In the genomic region with DNA sequence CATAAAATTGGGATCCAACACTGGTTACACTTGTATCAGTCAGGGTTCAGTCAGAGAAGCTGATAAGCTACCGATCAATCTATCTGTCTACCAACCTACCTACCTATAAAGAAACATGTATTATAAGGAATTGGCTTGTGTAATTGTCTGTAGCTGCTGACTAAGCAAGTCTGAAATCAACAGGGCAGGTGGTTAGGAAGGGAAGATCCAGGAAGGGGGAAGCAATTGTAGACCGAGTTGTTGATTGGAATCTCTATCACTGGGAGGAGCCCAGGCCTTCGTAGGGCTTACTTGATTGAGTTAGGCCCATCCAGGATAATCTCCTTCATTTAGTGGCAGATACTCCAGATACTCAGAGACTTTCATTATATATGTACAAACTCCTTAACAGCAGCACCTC, we compare ENCODE assay signal across 21 cellular contexts.
DNase-seq lines count a peak whose midpoint lies in the region; ATAC-seq, FAIRE-seq and TF ChIP-seq lines count a peak whose summit lies in the region.
"Had no signal": no experiment of that assay in that cellular context is flagged by ENCODE, and none has a peak within 500 bp of the region (broad histone marks: within the 10 kb centered on the region; RNA-seq: fewer than 3 reads in every experiment).

No MANE protein-coding gene starts in this region.

- no peak overlapping the region for H2BK12ac ChIP-seq in H1 (ENCODE audit: low read depth, low read length)

- no peaks in the 10 kb centered on the region for H3K79me2 ChIP-seq in H1 (ENCODE audit: control insufficient read depth in 1 of 2, insufficient read depth in 2 of 2, low read length in 2 of 2)
- H3K79me2 ChIP-seq in neural progenitor cell (ENCODE audit: low read depth): no peaks in the 10 kb centered on the region

- ATAC-seq in WTC11 (peak; percentile 59), GM19395 (IDR thresholded peaks at IDR 0.05; ENCODE audit: unreplicated experiment) (no peak), GM19324 (IDR thresholded peaks at IDR 0.05; ENCODE audit: low FRiP score, unreplicated experiment) (no peak)
- ATAC-seq: GM12878, HCT116 had no signal

- no peaks in the 10 kb centered on the region; the same call in 1 of the 2 replicates for H3K23me2 ChIP-seq in H1 (ENCODE audit: low read depth, low read length)

- H3K4me3 Mint-ChIP-seq in WTC11 (no peak overlapping the region), neural progenitor cell (no peak overlapping the region)
- H3K4me3 Mint-ChIP-seq: CD14-positive monocyte; CD4-positive, alpha-beta T cell; CD8-positive, alpha-beta memory T cell; H9 had no signal

- H2BK5ac ChIP-seq in H1 (ENCODE audit: low read depth, low read length): no peak overlapping the region

- H3K36me3 ChIP-seq in H1 (ENCODE audit: control insufficient read depth in 2 of 4, insufficient read depth in 4 of 4, low read length in 3 of 4) (no peaks in the 10 kb centered on the region), neural progenitor cell (no peaks in the 10 kb centered on the region)
- H3K36me3 ChIP-seq: BE2C; BLaER1 treated with 17β-estradiol and CSF1 and Interleukin-3, amounts not matched to agents 10 nM and 100 nM had no signal

- H3K79me1 ChIP-seq in H1 (ENCODE audit: low read depth, low read length): no peaks in the 10 kb centered on the region

- H3K36me3 Mint-ChIP-seq in WTC11: no peaks in the 10 kb centered on the region
- H3K36me3 Mint-ChIP-seq in neural progenitor cell: no peaks in the 10 kb centered on the region
- H3K36me3 Mint-ChIP-seq: CD14-positive monocyte; CD8-positive, alpha-beta memory T cell had no signal

- TF ChIP-seq EP300 in H1 (IDR thresholded peaks at IDR 0.05; ENCODE audit: borderline replicate concordance in 1 of 2, low read depth in 2 of 2, low read length in 2 of 2): no peak

- no peak overlapping the region for H3K23ac ChIP-seq in H1 (ENCODE audit: insufficient read length)

- H2AFZ ChIP-seq in H1 (ENCODE audit: low read length) (peak overlapping the region; percentile 36; the same call in 1 of the 2 replicates), neural progenitor cell (replicated peaks) (peak overlapping the region; percentile 23)

- H2BK20ac ChIP-seq in H1 (ENCODE audit: low read length): no peak overlapping the region

- H3F3A ChIP-seq in neural progenitor cell (ENCODE audit: low read depth): no peaks in the 10 kb centered on the region

- H3K4me1 Mint-ChIP-seq in WTC11 (0 out of 2 replicates have a peak, but pooled peaks cover 2% of the 10 kb centered on the region), neural progenitor cell (no peaks in the 10 kb centered on the region)
- H3K4me1 Mint-ChIP-seq: CD8-positive, alpha-beta memory T cell had no signal

- POLR2A ChIA-PET in WTC11 (lab: Charles Lee): no interaction called here
- POLR2A ChIA-PET in H1 (lab: Charles Lee; ENCODE audit: partially characterized antibody): no interaction called here

- no peak overlapping the region for H2BK15ac ChIP-seq in H1 (ENCODE audit: low read length)

- no peak overlapping the region for H4K91ac ChIP-seq in H1 (replicated peaks; ENCODE audit: insufficient read length, low read length)

- TF ChIP-seq POLR2A in H1 (IDR thresholded peaks at IDR 0.05; ENCODE audit: control extremely low read depth in 1 of 2, low read depth in 2 of 2, low read length in 2 of 2): no peak

- H3K27me3 Mint-ChIP-seq in WTC11 (ENCODE audit: low read depth) (no peaks in the 10 kb centered on the region), neural progenitor cell (ENCODE audit: insufficient read depth, low read depth) (no peaks in the 10 kb centered on the region)
- H3K27me3 Mint-ChIP-seq: CD4-positive, alpha-beta T cell had no signal

- H4K20me1 ChIP-seq in H1 (replicated peaks in 1 of 2; ENCODE audit: control insufficient read depth in 1 of 2, insufficient read depth in 2 of 2, low read length in 2 of 2) (no peaks in the 10 kb centered on the region), neural progenitor cell (ENCODE audit: low read depth) (no peaks in the 10 kb centered on the region)
- H4K20me1 ChIP-seq: BLaER1 treated with 17β-estradiol and CSF1 and Interleukin-3, amounts not matched to agents 10 nM and 100 nM had no signal

- peaks cover 3% of the 10 kb centered on the region; the same call in 1 of the 2 replicates for H3K9me3 Mint-ChIP-seq in WTC11
- no peaks in the 10 kb centered on the region for H3K9me3 Mint-ChIP-seq in neural progenitor cell
- H3K9me3 Mint-ChIP-seq: CD4-positive, alpha-beta T cell; H9 had no signal

- no peak overlapping the region for H3K4ac ChIP-seq in H1 (replicated peaks; ENCODE audit: insufficient read length, low read depth, low read length)

- H3K4me3 ChIP-seq in H1 (ENCODE audit: extremely low read depth in 1 of 4, insufficient read depth in 2 of 4, low read depth in 3 of 4, low read length in 4 of 4) (no peak overlapping the region), neural progenitor cell (no peak overlapping the region)
- H3K4me3 ChIP-seq: BLaER1 treated with 17β-estradiol and CSF1 and Interleukin-3, amounts not matched to agents 10 nM and 100 nM; GM12878 had no signal

- no peak for DNase-seq in WTC11 (ENCODE audit: low spot score)
- DNase-seq in H1 (ENCODE audit: low read depth in 1 of 2, low spot score in 2 of 2): no peak
- no peak for DNase-seq in neural progenitor cell (ENCODE audit: low spot score)
- DNase-seq in NCI-H2081 (lab: John Stamatoyannopoulos, UW): no peak
- DNase-seq: AML-193; BE2C; CD4-positive, alpha-beta T cell; CD8-positive, alpha-beta memory T cell; DMS 273 treated with DMSO at 0.1 percent for 48 hours; DMS79; EL; GDM1; H9 had no signal

- H3K18ac ChIP-seq in H1 (ENCODE audit: extremely low read depth, low read length): no peak overlapping the region

- H3K4me1 ChIP-seq in H1 (replicated peaks in 1 of 4; ENCODE audit: control insufficient read depth in 3 of 4, insufficient read depth in 4 of 4, low read length in 3 of 4): no peaks in the 10 kb centered on the region
- no peaks in the 10 kb centered on the region for H3K4me1 ChIP-seq in neural progenitor cell
- H3K4me1 ChIP-seq: BE2C had no signal

- CTCF ChIA-PET in WTC11 (lab: Charles Lee) (no interaction called here), H1 (lab: Charles Lee; ENCODE audit: partially characterized antibody) (interaction anchor here (0.7 to 1.5 kb wide), 3 partner anchors 17 to 230 kb away, joined by 3 read pairs; no protein-coding TSS in a partner anchor)

- TF ChIP-seq RAD21 in H1 (IDR thresholded peaks at IDR 0.05 in 1 of 2, conservative IDR thresholded peaks at IDR 0.05 in 1 of 2; ENCODE audit: low read depth in 2 of 2, low read length in 2 of 2): no peak

- H2AK5ac ChIP-seq in H1 (ENCODE audit: low read depth, low read length): no peak overlapping the region

- H3K4me2 ChIP-seq in H1 (ENCODE audit: insufficient read depth in 1 of 2, low read depth in 2 of 2, low read length in 2 of 2): no peak overlapping the region
- H3K4me2 ChIP-seq in neural progenitor cell: no peak overlapping the region
- H3K4me2 ChIP-seq: BLaER1 treated with 17β-estradiol and CSF1 and Interleukin-3, amounts not matched to agents 10 nM and 100 nM had no signal

- H3K56ac ChIP-seq in H1 (replicated peaks; ENCODE audit: insufficient read length, low read depth, low read length): no peak overlapping the region

- H3K27me3 ChIP-seq in H1 (replicated peaks in 1 of 4; ENCODE audit: control insufficient read depth in 3 of 4, extremely low read depth in 1 of 4, insufficient read depth in 3 of 4, low read length in 3 of 4): no peaks in the 10 kb centered on the region
- H3K27me3 ChIP-seq in neural progenitor cell: no peaks in the 10 kb centered on the region
- H3K27me3 ChIP-seq: BE2C; BLaER1 treated with 17β-estradiol and CSF1 and Interleukin-3, amounts not matched to agents 10 nM and 100 nM had no signal

- H4K5ac ChIP-seq in H1 (ENCODE audit: insufficient read length, low read depth, low read length): no peak overlapping the region

- H3K27ac ChIP-seq in H1 (ENCODE audit: low read depth, low read length): no peak overlapping the region
- no peak overlapping the region for H3K27ac ChIP-seq in neural progenitor cell
- H3K27ac ChIP-seq: BLaER1 treated with 17β-estradiol and CSF1 and Interleukin-3, amounts not matched to agents 10 nM and 100 nM had no signal

- H3K9me3 ChIP-seq in H1 (ENCODE audit: insufficient read depth in 2 of 2, low read depth in 1 of 2, low read length in 1 of 2) (no peaks in the 10 kb centered on the region), neural progenitor cell (ENCODE audit: low read depth) (no peaks in the 10 kb centered on the region)
- H3K9me3 ChIP-seq: BE2C; BLaER1 treated with 17β-estradiol and CSF1 and Interleukin-3, amounts not matched to agents 10 nM and 100 nM had no signal

- no peak for TF ChIP-seq CTCF in WTC11 (IDR thresholded peaks at IDR 0.05)
- TF ChIP-seq CTCF in H1 (IDR thresholded peaks at IDR 0.05; ENCODE audit: control extremely low read depth in 1 of 3, insufficient read depth in 1 of 3, low read depth in 1 of 3, low read length in 3 of 3): no peak
- no peak for TF ChIP-seq CTCF in neural progenitor cell (IDR thresholded peaks at IDR 0.05)

- 97% methylated on average over 3 of the region's 3 CpGs; no CpG with 5 or more reads in 1 of the 2 experiments for WGBS in H1 (ENCODE audit: extremely low coverage in 1 of 2, insufficient coverage in 1 of 2, insufficient read length in 1 of 2, insufficient replicate concordance in 2 of 2, low coverage in 1 of 2, low lambda C conversion rate in 2 of 2, missing lambda C conversion rate in 1 of 2), 2 experiments

- no peak for FAIRE-seq in H1 (lab: Jason Lieb, UNC)
- FAIRE-seq: D721Med, GM12878, GM19239 had no signal

- no peak overlapping the region for H2BK120ac ChIP-seq in H1 (replicated peaks; ENCODE audit: low read depth, low read length)

- no peak overlapping the region for H3K9ac ChIP-seq in H1 (replicated peaks in 1 of 4; ENCODE audit: extremely low read depth in 1 of 4, low read depth in 3 of 4, low read length in 3 of 4)
- H3K9ac ChIP-seq in neural progenitor cell: no peak overlapping the region
- H3K9ac ChIP-seq: BLaER1 treated with 17β-estradiol and CSF1 and Interleukin-3, amounts not matched to agents 10 nM and 100 nM had no signal

- H3K27ac Mint-ChIP-seq in WTC11 (no peak overlapping the region), neural progenitor cell (no peak overlapping the region)
- H3K27ac Mint-ChIP-seq: CD14-positive monocyte; CD4-positive, alpha-beta T cell; CD8-positive, alpha-beta memory T cell; H9 had no signal

- no peak overlapping the region for H3K14ac ChIP-seq in H1 (ENCODE audit: insufficient read length)

- H4K8ac ChIP-seq in H1 (ENCODE audit: extremely low read depth, insufficient read depth, low read length): no peak overlapping the region

TF ChIP-seq in WTC11, 78 proteins besides CTCF, POLR2A, EP300 and RAD21 (continues in another document):
- no peak for TF ChIP-seq GABPB1 (CRISPR knock-in tag; IDR thresholded peaks at IDR 0.05)

TF ChIP-seq in H1, 55 proteins besides CTCF, POLR2A, EP300 and RAD21 (continues in another document):
- TF ChIP-seq BCL11A (IDR thresholded peaks at IDR 0.05; ENCODE audit: low read depth in 2 of 2, low read length in 2 of 2): no peak
- no peak for TF ChIP-seq JUND (IDR thresholded peaks at IDR 0.05; ENCODE audit: low read length)
- no peak for TF ChIP-seq TBP (IDR thresholded peaks at IDR 0.05; ENCODE audit: low read depth, low read length)
- TF ChIP-seq KDM1A (IDR thresholded peaks at IDR 0.05; ENCODE audit: borderline replicate concordance, low read length): no peak
- no peak for TF ChIP-seq CEBPB (IDR thresholded peaks at IDR 0.05; ENCODE audit: low read depth, low read length)
- no peak for TF ChIP-seq POU5F1 (IDR thresholded peaks at IDR 0.05; ENCODE audit: low read depth, low read length)
